27 cellular contexts compared by ENCODE assay signal in genomic region chr11:61714916-61715315, GRCh38.
"Had no signal": no experiment of that assay in that cellular context is flagged by ENCODE, and none has a peak within 500 bp of the region (broad histone marks: within the 10 kb centered on the region; RNA-seq: fewer than 3 reads in every experiment).

No MANE protein-coding gene starts in this region.

- H3K4me3 ChIP-seq: dorsolateral prefrontal cortex, lung, mucosa of descending colon, ovary, psoas muscle, skin epidermis, spleen, testis, tibial artery, uterus had no signal

- H3K27me3 ChIP-seq: dorsolateral prefrontal cortex, ovary, testis, uterus had no signal

- H3K4me1 Mint-ChIP-seq: naive B cell; stimulated activated memory B cell treated with anti-CD40 and anti-IgM and Interleukin-4, amounts not matched to agents 10 μg/mL and 1 μg/mL and 100 μg/mL, for 72 hours had no signal

- FAIRE-seq: frontal cortex, kidney had no signal

- H3K27ac ChIP-seq: ovary, psoas muscle, skin epidermis, testis, tibial artery, uterus had no signal

- H3K4me3 Mint-ChIP-seq: mesothelial cell of epicardium; naive B cell; natural killer cell treated with Interleukin-12 subunit alpha and Interleukin-12 subunit beta and Interleukin-15 and Interleukin-18, amount 100 ng/mL, for 72 hours; stimulated activated memory B cell treated with anti-CD40 and anti-IgM and Interleukin-4, amounts not matched to agents 10 μg/mL and 1 μg/mL and 100 μg/mL, for 72 hours; type B pancreatic cell had no signal

- H3K36me3 ChIP-seq: ovary, spleen, tibial artery, uterus had no signal

- H3K9me3 Mint-ChIP-seq: mesothelial cell of epicardium; naive B cell; natural killer cell treated with Interleukin-12 subunit alpha and Interleukin-12 subunit beta and Interleukin-15 and Interleukin-18, amount 100 ng/mL, for 72 hours; stimulated activated memory B cell treated with anti-CD40 and anti-IgM and Interleukin-4, amounts not matched to agents 10 μg/mL and 1 μg/mL and 100 μg/mL, for 72 hours; type B pancreatic cell had no signal

- ATAC-seq: left lobe of liver; natural killer cell treated with Interleukin-12 subunit alpha and Interleukin-12 subunit beta and Interleukin-15 and Interleukin-18, amount 100 ng/mL, for 72 hours; psoas muscle; right cardiac atrium; stimulated activated memory B cell treated with anti-CD40 and anti-IgM and Interleukin-4, amounts not matched to agents 10 μg/mL and 1 μg/mL and 100 μg/mL, for 72 hours; stimulated activated naive CD8-positive, alpha-beta T cell treated with anti-CD3 and anti-CD28 coated beads, Interleukin-15, Interleukin-2, amounts not matched to agents 100 U/mL and 50 U/mL, for 24 hours had no signal

- H3K27me3 Mint-ChIP-seq: type B pancreatic cell had no signal

- H3K9me3 ChIP-seq: mucosa of descending colon, ovary, psoas muscle, spleen, testis, tibial artery, uterus had no signal

- DNase-seq: cortex of kidney; dorsolateral prefrontal cortex; effector CD4-positive, alpha-beta T cell; kidney; mesenchymal stem cell; mucosa of descending colon; naive B cell; occipital lobe; ovary; posterior cingulate gyrus; psoas muscle; spleen; stimulated activated CD4-positive, alpha-beta T cell treated with anti-CD3 and anti-CD28 coated beads, Interleukin-4, amount 100 ng/mL, for 4 hours; stimulated activated naive CD8-positive, alpha-beta T cell treated with anti-CD3 and anti-CD28 coated beads, Interleukin-15, Interleukin-2, amounts not matched to agents 100 U/mL and 50 U/mL, for 24 hours; substantia nigra; testis; tibial artery; uterus had no signal

- H3K27ac Mint-ChIP-seq: mesothelial cell of epicardium; naive B cell; natural killer cell treated with Interleukin-12 subunit alpha and Interleukin-12 subunit beta and Interleukin-15 and Interleukin-18, amount 100 ng/mL, for 72 hours; stimulated activated memory B cell treated with anti-CD40 and anti-IgM and Interleukin-4, amounts not matched to agents 10 μg/mL and 1 μg/mL and 100 μg/mL, for 72 hours; type B pancreatic cell had no signal

- H3K36me3 Mint-ChIP-seq: mesothelial cell of epicardium; naive B cell; natural killer cell treated with Interleukin-12 subunit alpha and Interleukin-12 subunit beta and Interleukin-15 and Interleukin-18, amount 100 ng/mL, for 72 hours; stimulated activated memory B cell treated with anti-CD40 and anti-IgM and Interleukin-4, amounts not matched to agents 10 μg/mL and 1 μg/mL and 100 μg/mL, for 72 hours; type B pancreatic cell had no signal
